In genomic region chr1:165823552-165824268, GRCh38 we compare ENCODE assay signal across 17 cellular contexts.
"Had no signal": no experiment of that assay in that cellular context is flagged by ENCODE, and none has a peak within 500 bp of the region (broad histone marks: within the 10 kb centered on the region; RNA-seq: fewer than 3 reads in every experiment).

No MANE protein-coding gene starts in this region.

- H3K27ac ChIP-seq: epithelial cell of prostate, left lung, neural progenitor cell, ovary, right lobe of liver, upper lobe of right lung had no signal

- ATAC-seq: activated CD4-positive, alpha-beta T cell treated with anti-CD3 and anti-CD28 coated beads for 36 hours; left lung; right lobe of liver; stimulated activated naive B cell treated with anti-CD40 and anti-IgM and Interleukin-4, amounts not matched to agents 10 μg/mL and 1 μg/mL and 100 μg/mL, for 72 hours; upper lobe of right lung; WTC11 had no signal

- H3K4me3 ChIP-seq: left lung, neural progenitor cell, ovary, right lobe of liver, upper lobe of right lung had no signal

- H3K36me3 ChIP-seq: left lung, neural progenitor cell, ovary, right lobe of liver, upper lobe of right lung had no signal

- H3K4me2 ChIP-seq: neural progenitor cell had no signal

- H3K27me3 ChIP-seq: dorsolateral prefrontal cortex, neural progenitor cell, ovary, right lobe of liver, upper lobe of right lung had no signal

- H3K9ac ChIP-seq: neural progenitor cell had no signal

- H2AFZ ChIP-seq: neural progenitor cell had no signal

- H3K4me1 ChIP-seq: neural progenitor cell, right lobe of liver, upper lobe of right lung had no signal

- H3K9me3 ChIP-seq: left lung, right lobe of liver, upper lobe of right lung had no signal

- DNase-seq: activated CD4-positive, alpha-beta T cell treated with anti-CD3 and anti-CD28 coated beads for 36 hours; activated CD4-positive, alpha-beta T cell treated with anti-CD3 and anti-CD28 coated beads, Interleukin-2, amount 50 U/mL, for 48 hours; activated naive CD4-positive, alpha-beta T cell treated with anti-CD3 and anti-CD28 coated beads for 36 hours; activated T-cell treated with anti-CD3 and anti-CD28 coated beads for 4 hours; caudate nucleus; dorsolateral prefrontal cortex; head of caudate nucleus; left lung; midbrain; ovary; right lobe of liver; stimulated activated CD4-positive, alpha-beta T cell treated with anti-CD3 and anti-CD28 coated beads, Interleukin-4, amount 100 ng/mL, for 4 hours; stimulated activated naive B cell treated with anti-CD40 and anti-IgM and Interleukin-4, amounts not matched to agents 10 μg/mL and 1 μg/mL and 100 μg/mL, for 72 hours; upper lobe of right lung had no signal
